ENCODE assay signal across 8 cellular contexts in the genomic region with DNA sequence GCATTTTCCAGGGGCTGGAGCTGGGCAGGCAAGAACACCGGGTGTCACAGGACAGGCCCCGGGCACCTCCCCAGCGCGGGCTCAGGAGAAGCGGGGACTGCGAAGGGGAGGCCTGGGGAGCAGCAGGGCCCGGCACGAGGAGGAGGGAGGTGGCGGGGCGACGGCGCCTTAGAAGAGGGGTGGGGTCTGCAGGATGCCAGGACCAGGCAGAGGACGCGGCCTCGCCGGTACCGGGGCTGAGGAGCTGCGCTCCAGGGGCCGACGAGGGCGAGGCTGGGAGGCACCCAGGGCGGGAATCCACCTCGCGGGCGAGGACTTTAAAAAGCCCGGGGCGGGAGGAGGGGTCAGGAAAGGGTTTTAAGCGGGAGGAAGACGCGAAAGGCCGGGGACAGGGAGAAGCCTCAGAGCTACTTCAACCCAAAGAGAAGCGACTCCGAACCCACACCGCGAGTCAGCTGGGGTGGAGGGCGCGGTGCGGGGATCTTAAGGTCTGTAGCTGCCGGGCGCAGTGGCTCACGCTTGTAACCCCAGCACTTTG. TPM values are rescaled to one million over a fixed set of nuclear protein-coding genes. Genes with fewer than 3 reads are reported as not detected.
DNase-seq lines count a peak whose midpoint lies in the region; ATAC-seq and TF ChIP-seq lines count a peak whose summit lies in the region.

No MANE protein-coding gene starts in this region.

- H3K27me3 ChIP-seq in liver (ENCODE audit: control insufficient read depth in 4 of 4, insufficient read depth in 4 of 4, low read length in 3 of 4) = no peaks in the 10 kb centered on the region

- no peaks in the 10 kb centered on the region for H3K36me3 ChIP-seq in liver (ENCODE audit: control insufficient read depth in 4 of 4, insufficient read depth in 3 of 4, low read depth in 1 of 4, low read length in 3 of 4)

- no peak for TF ChIP-seq RAD21 in liver (IDR thresholded peaks at IDR 0.05)

- H3K4me1 ChIP-seq in liver (ENCODE audit: control insufficient read depth in 4 of 4, insufficient read depth in 4 of 4, low read length in 3 of 4) = no peaks in the 10 kb centered on the region

- DNase-seq in DMS 273 (lab: John Stamatoyannopoulos, UW; ENCODE audit: unreplicated experiment) = peak; percentile 66
- no peak for DNase-seq in DMS 273 treated with DMSO at 0.1 percent for 48 hours (lab: John Stamatoyannopoulos, UW)
- DNase-seq in dermis blood vessel endothelial cell = peak; percentile 38
- peak; percentile 40 for DNase-seq in stimulated activated CD4-positive, alpha-beta T cell treated with anti-CD3 and anti-CD28 coated beads, Interleukin-4, amount 100 ng/mL, for 1 hour

- WGBS in liver = 6% methylated on average over 41 of the region's 41 CpGs

- H3K27ac ChIP-seq in VCaP (peak overlapping the region; percentile 70), liver (ENCODE audit: low read depth in 1 of 2, low read length in 2 of 2) (peak overlapping the region; percentile 25 to 36)

- peaks cover 4 to 18% (median 17%) of the 10 kb centered on the region in 4 donors for H3K9me3 ChIP-seq in liver (ENCODE audit: control insufficient read depth in 4 of 4, low read length in 3 of 4)

- no peak overlapping the region for H3K9ac ChIP-seq in liver (ENCODE audit: low read depth in 1 of 2, low read length in 2 of 2)

- no peak for ATAC-seq in GM21529 (IDR thresholded peaks at IDR 0.05; ENCODE audit: unreplicated experiment)
- ATAC-seq in GM19035 (IDR thresholded peaks at IDR 0.05; ENCODE audit: unreplicated experiment) = no peak

- TF ChIP-seq CTCF in VCaP (conservative IDR thresholded peaks at IDR 0.05) = no peak
- TF ChIP-seq CTCF in liver (IDR thresholded peaks at IDR 0.05; ENCODE audit: low read depth, low read length, missing input control) = no peak

- H3K4me3 ChIP-seq in liver (ENCODE audit: low read depth in 1 of 3, low read length in 3 of 3) = peak overlapping the region; percentile 56 to 61 (median 59)

TF ChIP-seq in liver, 16 proteins besides CTCF, POLR2A, EP300 and RAD21:
- TF ChIP-seq NR2F2 (IDR thresholded peaks at IDR 0.05) = no peak
- TF ChIP-seq EGR1 (IDR thresholded peaks at IDR 0.05; ENCODE audit: low read depth in 2 of 2) = no peak
- TF ChIP-seq TAF1 (conservative IDR thresholded peaks at IDR 0.05) = no peak
- no peak for TF ChIP-seq SP1 (IDR thresholded peaks at IDR 0.05)
- no peak for TF ChIP-seq JUND (IDR thresholded peaks at IDR 0.05)
- TF ChIP-seq, protein P1, sequence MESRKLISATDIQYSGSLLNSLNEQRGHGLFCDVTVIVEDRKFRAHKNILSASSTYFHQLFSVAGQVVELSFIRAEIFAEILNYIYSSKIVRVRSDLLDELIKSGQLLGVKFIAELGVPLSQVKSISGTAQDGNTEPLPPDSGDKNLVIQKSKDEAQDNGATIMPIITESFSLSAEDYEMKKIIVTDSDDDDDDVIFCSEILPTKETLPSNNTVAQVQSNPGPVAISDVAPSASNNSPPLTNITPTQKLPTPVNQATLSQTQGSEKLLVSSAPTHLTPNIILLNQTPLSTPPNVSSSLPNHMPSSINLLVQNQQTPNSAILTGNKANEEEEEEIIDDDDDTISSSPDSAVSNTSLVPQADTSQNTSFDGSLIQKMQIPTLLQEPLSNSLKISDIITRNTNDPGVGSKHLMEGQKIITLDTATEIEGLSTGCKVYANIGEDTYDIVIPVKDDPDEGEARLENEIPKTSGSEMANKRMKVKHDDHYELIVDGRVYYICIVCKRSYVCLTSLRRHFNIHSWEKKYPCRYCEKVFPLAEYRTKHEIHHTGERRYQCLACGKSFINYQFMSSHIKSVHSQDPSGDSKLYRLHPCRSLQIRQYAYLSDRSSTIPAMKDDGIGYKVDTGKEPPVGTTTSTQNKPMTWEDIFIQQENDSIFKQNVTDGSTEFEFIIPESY (IDR thresholded peaks at IDR 0.05) = no peak
- TF ChIP-seq YY1 (IDR thresholded peaks at IDR 0.05) = no peak
- no peak for TF ChIP-seq ATF3 (IDR thresholded peaks at IDR 0.05)
- TF ChIP-seq GABPA (IDR thresholded peaks at IDR 0.05 in 1 of 2, conservative IDR thresholded peaks at IDR 0.05 in 1 of 2) = no peak
- TF ChIP-seq, protein P2, sequence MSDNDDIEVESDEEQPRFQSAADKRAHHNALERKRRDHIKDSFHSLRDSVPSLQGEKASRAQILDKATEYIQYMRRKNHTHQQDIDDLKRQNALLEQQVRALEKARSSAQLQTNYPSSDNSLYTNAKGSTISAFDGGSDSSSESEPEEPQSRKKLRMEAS (IDR thresholded peaks at IDR 0.05) = no peak
- TF ChIP-seq, protein P3, sequence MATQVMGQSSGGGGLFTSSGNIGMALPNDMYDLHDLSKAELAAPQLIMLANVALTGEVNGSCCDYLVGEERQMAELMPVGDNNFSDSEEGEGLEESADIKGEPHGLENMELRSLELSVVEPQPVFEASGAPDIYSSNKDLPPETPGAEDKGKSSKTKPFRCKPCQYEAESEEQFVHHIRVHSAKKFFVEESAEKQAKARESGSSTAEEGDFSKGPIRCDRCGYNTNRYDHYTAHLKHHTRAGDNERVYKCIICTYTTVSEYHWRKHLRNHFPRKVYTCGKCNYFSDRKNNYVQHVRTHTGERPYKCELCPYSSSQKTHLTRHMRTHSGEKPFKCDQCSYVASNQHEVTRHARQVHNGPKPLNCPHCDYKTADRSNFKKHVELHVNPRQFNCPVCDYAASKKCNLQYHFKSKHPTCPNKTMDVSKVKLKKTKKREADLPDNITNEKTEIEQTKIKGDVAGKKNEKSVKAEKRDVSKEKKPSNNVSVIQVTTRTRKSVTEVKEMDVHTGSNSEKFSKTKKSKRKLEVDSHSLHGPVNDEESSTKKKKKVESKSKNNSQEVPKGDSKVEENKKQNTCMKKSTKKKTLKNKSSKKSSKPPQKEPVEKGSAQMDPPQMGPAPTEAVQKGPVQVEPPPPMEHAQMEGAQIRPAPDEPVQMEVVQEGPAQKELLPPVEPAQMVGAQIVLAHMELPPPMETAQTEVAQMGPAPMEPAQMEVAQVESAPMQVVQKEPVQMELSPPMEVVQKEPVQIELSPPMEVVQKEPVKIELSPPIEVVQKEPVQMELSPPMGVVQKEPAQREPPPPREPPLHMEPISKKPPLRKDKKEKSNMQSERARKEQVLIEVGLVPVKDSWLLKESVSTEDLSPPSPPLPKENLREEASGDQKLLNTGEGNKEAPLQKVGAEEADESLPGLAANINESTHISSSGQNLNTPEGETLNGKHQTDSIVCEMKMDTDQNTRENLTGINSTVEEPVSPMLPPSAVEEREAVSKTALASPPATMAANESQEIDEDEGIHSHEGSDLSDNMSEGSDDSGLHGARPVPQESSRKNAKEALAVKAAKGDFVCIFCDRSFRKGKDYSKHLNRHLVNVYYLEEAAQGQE (IDR thresholded peaks at IDR 0.05) = no peak
- TF ChIP-seq RXRA (IDR thresholded peaks at IDR 0.05) = no peak
- TF ChIP-seq HNF4G (IDR thresholded peaks at IDR 0.05) = no peak
- TF ChIP-seq FOXA2 (IDR thresholded peaks at IDR 0.05) = no peak
- TF ChIP-seq FOXA1 (IDR thresholded peaks at IDR 0.05) = no peak
- no peak for TF ChIP-seq HNF4A (conservative IDR thresholded peaks at IDR 0.05)

RNA-seq across cellular contexts. Expression of gene ZNF347, which starts 0.7 kb away (rescaled TPM):
- total RNA-seq in dermis blood vessel endothelial cell = 7.5 and 8.3 TPM in 2 replicates
- 1 to 10 TPM; 2.9 to 4.8 TPM for total RNA-seq in liver
- under 1 TPM; 0.55 to 0.83 TPM for polyA plus RNA-seq in liver

RNA-seq across cellular contexts. Expression of gene ZNF415, which starts 25.5 kb away (rescaled TPM):
- 1.6 and 1.9 TPM in 2 replicates for total RNA-seq in dermis blood vessel endothelial cell
- total RNA-seq in liver = 1 to 10 TPM; 1.3 to 2.4 TPM
- 1 to 10 TPM in 1 of 2 donors, under 1 TPM in 1; 0.65 to 1.1 TPM for polyA plus RNA-seq in liver

RNA-seq across cellular contexts. Expression of gene ZNF665, which starts 35.0 kb away (rescaled TPM):
- total RNA-seq in dermis blood vessel endothelial cell = 2.6 and 3.0 TPM in 2 replicates
- 1 to 10 TPM in 1 of 2 donors, under 1 TPM in 1; 0.50 to 1.0 TPM for total RNA-seq in liver
- polyA plus RNA-seq in liver = under 1 TPM; 0.09 to 0.29 TPM

RNA-seq across cellular contexts. Expression of gene ZNF160, which starts 55.0 kb away (rescaled TPM):
- total RNA-seq in dermis blood vessel endothelial cell = 25.5 and 29.3 TPM in 2 replicates
- total RNA-seq in liver = 10 to 100 TPM in 1 of 2 donors, 1 to 10 TPM in 1; 9.2 to 30.1 TPM
- polyA plus RNA-seq in liver = 1 to 10 TPM; 6.3 to 6.7 TPM
